In genomic region chr19:7287716-7288115, GRCh38 we compare ENCODE assay signal across 20 cellular contexts. TPM values are rescaled to one million over a fixed set of nuclear protein-coding genes. Genes with fewer than 3 reads are reported as not detected.
A peak's percentile ranks its signal among the peaks of the same experiment; 100 is the strongest.
DNase-seq lines count a peak whose midpoint lies in the region; ATAC-seq, FAIRE-seq and TF ChIP-seq lines count a peak whose summit lies in the region.
"Had no signal": no experiment of that assay in that cellular context is flagged by ENCODE, and none has a peak within 500 bp of the region (broad histone marks: within the 10 kb centered on the region; RNA-seq: fewer than 3 reads in every experiment).

No MANE protein-coding gene starts in this region.

- DNase-seq in ELF-1 (ENCODE audit: low read depth, low spot score) (peak; percentile 57), RCC 7860 (ENCODE audit: low spot score) (peak; percentile 18), hepatocyte (ENCODE audit: low spot score) (no peak), sigmoid colon (no peak), NCI-H2029 (lab: John Stamatoyannopoulos, UW) (no peak)
- no peak for DNase-seq in stimulated activated naive CD8-positive, alpha-beta T cell treated with anti-CD3 and anti-CD28 coated beads, Interleukin-15, Interleukin-2, amounts not matched to agents 100 U/mL and 50 U/mL, for 24 hours
- DNase-seq in stimulated activated CD4-positive, alpha-beta T cell treated with anti-CD3 and anti-CD28 coated beads, Interleukin-4, amount 100 ng/mL, for 1 hour = no peak
- DNase-seq: activated CD4-positive, alpha-beta T cell treated with anti-CD3 and anti-CD28 coated beads, Interleukin-2, amount 50 U/mL, for 1 hour; activated gamma-delta T cell treated with Interleukin-2 at 50 U/mL for 16 hours; anterior cingulate cortex; effector memory CD8-positive, alpha-beta T cell; midbrain; MM.1S; NCI-H446; NK-92 treated with Interleukin-12 subunit alpha and Interleukin-12 subunit beta, amount 100 ng/mL, for 24 hours; psoas muscle; stimulated activated naive CD4-positive, alpha-beta T cell had no signal

- TF ChIP-seq CTCF in hepatocyte (IDR thresholded peaks at IDR 0.05; ENCODE audit: poor library complexity) (no peak), sigmoid colon (IDR thresholded peaks at IDR 0.05) (no peak)

- H3K9me2 ChIP-seq in hepatocyte (replicated peaks; ENCODE audit: insufficient read depth) = no peaks in the 10 kb centered on the region

- no peak overlapping the region for H3K4me3 ChIP-seq in hepatocyte
- H3K4me3 ChIP-seq in sigmoid colon = no peak overlapping the region
- H3K4me3 ChIP-seq: psoas muscle had no signal

- FAIRE-seq in RCC 7860 (lab: Jason Lieb, UNC) = no peak
- FAIRE-seq: G401.6, islet of Langerhans had no signal

- no peak for TF ChIP-seq EP300 in sigmoid colon (IDR thresholded peaks at IDR 0.05)

- peak overlapping the region; percentile 23 for H3K27ac ChIP-seq in hepatocyte
- peak overlapping the region; percentile 5 to 94 (median 44) for H3K27ac ChIP-seq in sigmoid colon
- H3K27ac ChIP-seq: psoas muscle had no signal

- H3K9me3 ChIP-seq in hepatocyte (ENCODE audit: low read depth) (no peaks in the 10 kb centered on the region), sigmoid colon (no peaks in the 10 kb centered on the region)
- H3K9me3 ChIP-seq: psoas muscle had no signal

- H3K4me1 ChIP-seq in hepatocyte (ENCODE audit: insufficient read depth) = peaks cover 11% of the 10 kb centered on the region
- peaks cover 0 to 34% (median 32%) of the 10 kb centered on the region in 4 donors for H3K4me1 ChIP-seq in sigmoid colon

- TF ChIP-seq POLR2A in sigmoid colon (IDR thresholded peaks at IDR 0.05) = no peak

- peaks cover 91% of the 10 kb centered on the region for H3K79me2 ChIP-seq in hepatocyte

- H3K27me3 ChIP-seq in hepatocyte (no peaks in the 10 kb centered on the region), sigmoid colon (no peaks in the 10 kb centered on the region)

- no peaks in the 10 kb centered on the region for H3K36me3 ChIP-seq in hepatocyte (replicated peaks; ENCODE audit: insufficient read depth, low read depth)
- H3K36me3 ChIP-seq in sigmoid colon = no peaks in the 10 kb centered on the region

- H4K20me1 ChIP-seq in hepatocyte (ENCODE audit: insufficient read depth, poor library complexity, severe bottlenecking) = peaks cover 72% of the 10 kb centered on the region

- no peak overlapping the region for H2AFZ ChIP-seq in hepatocyte

- intact Hi-C loops in sigmoid colon (cut with DNase I) = loop anchor here (5.0 kb wide), 1 partner anchor 35 kb away; no protein-coding TSS in a partner anchor

- whole genome bisulfite sequencing in hepatocyte (ENCODE audit: low lambda C conversion rate, missing lambda C conversion rate) = 50% methylated on average over 10 of the region's 10 CpGs
- 68 to 74% methylated on average over 10 of the region's 10 CpGs for WGBS in sigmoid colon, 2 donors

- no peak overlapping the region for H3K4me2 ChIP-seq in hepatocyte

- ATAC-seq in stimulated activated naive CD8-positive, alpha-beta T cell treated with anti-CD3 and anti-CD28 coated beads, Interleukin-15, Interleukin-2, amounts not matched to agents 100 U/mL and 50 U/mL, for 24 hours = no peak
- ATAC-seq in HG02759 (IDR thresholded peaks at IDR 0.05; ENCODE audit: unreplicated experiment) = no peak
- ATAC-seq: effector memory CD8-positive, alpha-beta T cell; psoas muscle had no signal

RNA-seq across cellular contexts. Expression of gene INSR, which starts 6.5 kb away (rescaled TPM):
- 49.9 and 59.0 TPM in 2 replicates for total RNA-seq in hepatocyte
- 17.0 and 17.7 TPM in 2 replicates for polyA plus RNA-seq in hepatocyte
- total RNA-seq in sigmoid colon = 10 to 100 TPM; 67.1 to 83.1 (median 80.6) TPM
- polyA plus RNA-seq in sigmoid colon = 10 to 100 TPM in 1 of 3 donors, 1 to 10 TPM in 2; 3.0 to 18.8 (median 3.2) TPM

Comparison
In these comparisons a context has a peak if more than half of its experiments do, and no peak if none do; other contexts are left out.
1. DNase-seq: peak in ELF-1 (single experiment) and RCC 7860 (single experiment); none in hepatocyte (single experiment), sigmoid colon (single experiment), stimulated activated naive CD8-positive, alpha-beta T cell treated with anti-CD3 and anti-CD28 coated beads, Interleukin-15, Interleukin-2, amounts not matched to agents 100 U/mL and 50 U/mL, for 24 hours (single experiment), NCI-H2029 (single experiment) and stimulated activated CD4-positive, alpha-beta T cell treated with anti-CD3 and anti-CD28 coated beads, Interleukin-4, amount 100 ng/mL, for 1 hour (single experiment).